Comparison of ENCODE assay signal across 1 cellular context in genomic region chr16:72787130-72787518, GRCh38.
TF ChIP-seq lines count a peak whose summit lies in the region.

No MANE protein-coding gene starts in this region.

TF ChIP-seq in IMR-90, 13 proteins besides CTCF, POLR2A, EP300 and RAD21 (continued from another document):
- TF ChIP-seq USF2 (IDR thresholded peaks at IDR 0.05; ENCODE audit: low read depth, low read length) = no peak
